Comparison of ENCODE assay signal across 21 cellular contexts in the genomic region with DNA sequence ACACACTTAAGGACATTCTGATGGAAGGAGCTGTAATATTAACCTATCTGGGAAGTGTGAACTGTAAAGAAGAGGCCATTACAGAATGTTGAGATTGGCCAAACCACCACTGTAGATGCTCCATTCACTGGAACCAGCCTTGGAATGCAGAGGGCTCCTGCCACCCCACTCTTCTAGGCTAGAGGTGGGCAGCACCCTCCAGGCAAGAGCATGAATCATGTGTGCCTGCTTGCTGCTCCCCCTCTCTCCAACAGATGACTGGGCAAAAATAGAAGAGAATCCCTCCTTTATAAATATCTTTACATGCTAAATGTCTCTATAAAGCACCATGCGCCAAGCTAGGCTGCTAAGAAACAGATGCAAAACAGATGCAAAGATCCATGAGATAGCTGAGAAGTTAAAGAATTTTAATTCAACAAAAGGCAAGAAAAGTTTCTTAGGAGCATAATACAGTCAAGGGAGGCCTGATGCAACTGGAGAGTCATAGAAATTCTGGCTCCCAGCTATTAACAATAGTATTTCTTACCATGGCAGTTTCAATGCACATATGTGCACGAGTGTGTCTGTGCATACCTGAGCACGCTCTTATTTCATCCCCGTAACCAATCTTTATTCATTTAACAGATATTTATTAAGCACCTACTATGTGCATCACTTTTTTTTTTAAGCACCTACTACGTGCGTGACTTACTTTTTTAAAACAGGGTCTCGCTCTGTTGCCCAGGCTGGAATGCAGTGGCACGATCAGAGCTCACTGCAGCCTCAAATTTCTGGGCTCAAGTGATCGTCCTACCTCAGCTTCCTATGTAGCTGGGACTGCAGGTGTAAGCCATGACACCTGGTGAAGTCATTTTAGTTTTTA. TPM values are rescaled to one million over a fixed set of nuclear protein-coding genes. Genes with fewer than 3 reads are reported as not detected.
"Had no signal": no experiment of that assay in that cellular context is flagged by ENCODE, and none has a peak within 500 bp of the region (broad histone marks: within the 10 kb centered on the region; RNA-seq: fewer than 3 reads in every experiment).

No MANE protein-coding gene starts in this region.

- FAIRE-seq: small intestine had no signal

- H3K36me3 ChIP-seq: esophagus muscularis mucosa, gastrocnemius medialis, suprapubic skin, tibial artery, upper lobe of left lung, uterus had no signal

- H3K4me1 ChIP-seq: gastrocnemius medialis, suprapubic skin, upper lobe of left lung, uterus had no signal

- H3K9me3 ChIP-seq: gastrocnemius medialis, mucosa of descending colon, suprapubic skin, tibial artery, upper lobe of left lung, uterus had no signal

- H3K27ac ChIP-seq: coronary artery, epithelial cell of prostate, gastrocnemius medialis, suprapubic skin, upper lobe of left lung had no signal

- H3K4me3 ChIP-seq: coronary artery, esophagus muscularis mucosa, gastrocnemius medialis, mucosa of descending colon, suprapubic skin, tibial artery, upper lobe of left lung, uterus had no signal

- DNase-seq: effector memory CD8-positive, alpha-beta T cell; gastrocnemius medialis; islet precursor cell; mammary epithelial cell; mucosa of descending colon; natural killer cell; small intestine; stimulated activated CD4-positive, alpha-beta T cell treated with anti-CD3 and anti-CD28 coated beads, Interleukin-12 subunit alpha, Interleukin-12 subunit beta, amount 100 ng/mL, for 4 hours; stimulated activated naive CD4-positive, alpha-beta T cell; tibial artery; upper lobe of left lung; uterus had no signal

- H3K27me3 ChIP-seq: esophagus muscularis mucosa, gastrocnemius medialis, tibial artery, upper lobe of left lung, uterus had no signal

- ATAC-seq: effector memory CD8-positive, alpha-beta T cell; gastrocnemius medialis; left lobe of liver; mucosa of descending colon; natural killer cell had no signal

RNA-seq across cellular contexts. Expression of a gene that starts 53.6 kb away (rescaled TPM):
- total RNA-seq: chondrocyte, myocyte, natural killer cell, osteocyte, pulmonary artery endothelial cell had no signal
